ENCODE assay signal across 8 cellular contexts in the genomic region with DNA sequence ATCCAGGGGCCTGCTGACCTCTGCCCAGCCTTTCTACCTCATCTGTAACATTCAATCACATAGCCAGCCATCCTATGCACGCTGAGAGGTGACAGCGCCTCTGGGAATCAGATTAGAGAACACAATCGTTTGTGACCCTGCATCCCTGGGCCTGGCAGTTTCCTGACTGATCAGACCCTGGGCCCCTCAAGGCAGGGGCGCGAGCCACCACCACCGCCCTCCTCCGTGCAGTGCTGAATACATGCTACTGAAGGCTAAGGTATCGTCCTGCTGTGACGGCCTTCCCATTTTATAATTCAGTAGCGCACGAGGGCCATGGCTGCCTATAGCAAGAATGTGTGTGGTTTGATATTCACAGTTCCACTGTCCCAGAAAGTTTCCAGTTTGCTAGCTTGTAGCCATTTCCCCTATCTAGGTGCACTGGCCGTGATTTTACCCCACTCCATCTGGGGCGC. TPM values are rescaled to one million over a fixed set of nuclear protein-coding genes. Genes with fewer than 3 reads are reported as not detected.
DNase-seq lines count a peak whose midpoint lies in the region; ATAC-seq lines count a peak whose summit lies in the region.

No MANE protein-coding gene starts in this region.

- no peak overlapping the region for H3K9ac ChIP-seq in iPS-15b (ENCODE audit: low read depth, low read length)

- peak overlapping the region; percentile 84 for H3K4me3 Mint-ChIP-seq in activated CD8-positive, alpha-beta T cell treated with anti-CD3 and anti-CD28 coated beads, Interleukin-2, amount 10 ng/mL, durations not matched to agents 7 days and 5 days
- peak overlapping the region; percentile 86 for H3K4me3 Mint-ChIP-seq in stimulated activated effector memory CD8-positive, alpha-beta T cell treated with anti-CD3 and anti-CD28 coated beads, Interleukin-12 subunit alpha, Interleukin-12 subunit beta, amount 100 ng/mL, for 72 hours

- DNase-seq in activated gamma-delta T cell (lab: John Stamatoyannopoulos, UW) (peak; percentile 11), activated gamma-delta T cell treated with Interleukin-2 at 50 U/mL for 16 hours (no peak), NCI-H1092 treated with DMSO at 0.1 percent for 48 hours (lab: John Stamatoyannopoulos, UW) (no peak)
- no peak for DNase-seq in activated CD8-positive, alpha-beta T cell treated with anti-CD3 and anti-CD28 coated beads, Interleukin-2, amount 10 ng/mL, durations not matched to agents 7 days and 5 days
- no peak for DNase-seq in stimulated activated effector memory CD8-positive, alpha-beta T cell treated with anti-CD3 and anti-CD28 coated beads, Interleukin-12 subunit alpha, Interleukin-12 subunit beta, amount 100 ng/mL, for 72 hours (ENCODE audit: low spot score in 2 of 2)
- no peak for DNase-seq in stimulated activated CD4-positive, alpha-beta T cell treated with anti-CD3 and anti-CD28 coated beads, Interleukin-4, amount 100 ng/mL, for 1 hour

- peaks cover 16% of the 10 kb centered on the region for H3K27me3 ChIP-seq in iPS-15b (ENCODE audit: control insufficient read depth, insufficient read depth, low read length)

- POLR2A ChIA-PET in activated CD8-positive, alpha-beta T cell treated with anti-CD3 and anti-CD28 coated beads, Interleukin-2, amount 10 ng/mL, durations not matched to agents 7 days and 5 days (lab: Charles Lee) = interaction anchor here (1.9 kb wide), 1 partner anchor 85 kb away, joined by 9 read pairs; a partner anchor contains a TSS

- no peaks in the 10 kb centered on the region for H3K9me3 Mint-ChIP-seq in activated CD8-positive, alpha-beta T cell treated with anti-CD3 and anti-CD28 coated beads, Interleukin-2, amount 10 ng/mL, durations not matched to agents 7 days and 5 days (ENCODE audit: insufficient read depth)
- H3K9me3 Mint-ChIP-seq in stimulated activated effector memory CD8-positive, alpha-beta T cell treated with anti-CD3 and anti-CD28 coated beads, Interleukin-12 subunit alpha, Interleukin-12 subunit beta, amount 100 ng/mL, for 72 hours = no peaks in the 10 kb centered on the region

- peak overlapping the region; percentile 83 for H3K27ac Mint-ChIP-seq in activated CD8-positive, alpha-beta T cell treated with anti-CD3 and anti-CD28 coated beads, Interleukin-2, amount 10 ng/mL, durations not matched to agents 7 days and 5 days
- peak overlapping the region; percentile 93 for H3K27ac Mint-ChIP-seq in stimulated activated effector memory CD8-positive, alpha-beta T cell treated with anti-CD3 and anti-CD28 coated beads, Interleukin-12 subunit alpha, Interleukin-12 subunit beta, amount 100 ng/mL, for 72 hours

- H3K27me3 Mint-ChIP-seq in activated CD8-positive, alpha-beta T cell treated with anti-CD3 and anti-CD28 coated beads, Interleukin-2, amount 10 ng/mL, durations not matched to agents 7 days and 5 days (ENCODE audit: low read depth) = peaks cover 12% of the 10 kb centered on the region

- peaks cover 25% of the 10 kb centered on the region for H3K36me3 Mint-ChIP-seq in activated CD8-positive, alpha-beta T cell treated with anti-CD3 and anti-CD28 coated beads, Interleukin-2, amount 10 ng/mL, durations not matched to agents 7 days and 5 days (ENCODE audit: low read depth)
- H3K36me3 Mint-ChIP-seq in stimulated activated effector memory CD8-positive, alpha-beta T cell treated with anti-CD3 and anti-CD28 coated beads, Interleukin-12 subunit alpha, Interleukin-12 subunit beta, amount 100 ng/mL, for 72 hours = peaks cover 38% of the 10 kb centered on the region

- no peak for ATAC-seq in activated CD8-positive, alpha-beta T cell treated with anti-CD3 and anti-CD28 coated beads, Interleukin-2, amount 10 ng/mL, durations not matched to agents 7 days and 5 days
- ATAC-seq in stimulated activated effector memory CD8-positive, alpha-beta T cell treated with anti-CD3 and anti-CD28 coated beads, Interleukin-12 subunit alpha, Interleukin-12 subunit beta, amount 100 ng/mL, for 72 hours = no peak
- no peak for ATAC-seq in HG03095 (IDR thresholded peaks at IDR 0.05; ENCODE audit: unreplicated experiment)

- H3K4me1 Mint-ChIP-seq in activated CD8-positive, alpha-beta T cell treated with anti-CD3 and anti-CD28 coated beads, Interleukin-2, amount 10 ng/mL, durations not matched to agents 7 days and 5 days (ENCODE audit: low read depth) = peaks cover 33% of the 10 kb centered on the region
- H3K4me1 Mint-ChIP-seq in stimulated activated effector memory CD8-positive, alpha-beta T cell treated with anti-CD3 and anti-CD28 coated beads, Interleukin-12 subunit alpha, Interleukin-12 subunit beta, amount 100 ng/mL, for 72 hours = peaks cover 38% of the 10 kb centered on the region

- peaks cover 2% of the 10 kb centered on the region for H3K4me1 ChIP-seq in iPS-15b (ENCODE audit: control insufficient read depth, insufficient read depth, low read length)

- CTCF ChIA-PET in activated CD8-positive, alpha-beta T cell treated with anti-CD3 and anti-CD28 coated beads, Interleukin-2, amount 10 ng/mL, durations not matched to agents 7 days and 5 days (lab: Charles Lee) = interaction anchor here (1.3 to 2.0 kb wide), 2 partner anchors 15 to 85 kb away, joined by 3 to 10 read pairs; no protein-coding TSS in a partner anchor

- H3K36me3 ChIP-seq in iPS-15b (ENCODE audit: control insufficient read depth, insufficient read depth, low read length) = no peaks in the 10 kb centered on the region

- no peaks in the 10 kb centered on the region for H3K9me3 ChIP-seq in iPS-15b (ENCODE audit: control insufficient read depth, insufficient read depth, low read length)

- H3K4me3 ChIP-seq in iPS-15b (ENCODE audit: low read depth, low read length) = peak overlapping the region; percentile 45

RNA-seq across cellular contexts. Expression of a gene that starts 1.2 kb away (rescaled TPM):
- total RNA-seq in activated CD8-positive, alpha-beta T cell treated with anti-CD3 and anti-CD28 coated beads, Interleukin-2, amount 10 ng/mL, durations not matched to agents 7 days and 5 days = 10 to 100 TPM; 26.8 to 27.5 TPM
